ENCODE assay signal across 2 cellular contexts in the genomic region with DNA sequence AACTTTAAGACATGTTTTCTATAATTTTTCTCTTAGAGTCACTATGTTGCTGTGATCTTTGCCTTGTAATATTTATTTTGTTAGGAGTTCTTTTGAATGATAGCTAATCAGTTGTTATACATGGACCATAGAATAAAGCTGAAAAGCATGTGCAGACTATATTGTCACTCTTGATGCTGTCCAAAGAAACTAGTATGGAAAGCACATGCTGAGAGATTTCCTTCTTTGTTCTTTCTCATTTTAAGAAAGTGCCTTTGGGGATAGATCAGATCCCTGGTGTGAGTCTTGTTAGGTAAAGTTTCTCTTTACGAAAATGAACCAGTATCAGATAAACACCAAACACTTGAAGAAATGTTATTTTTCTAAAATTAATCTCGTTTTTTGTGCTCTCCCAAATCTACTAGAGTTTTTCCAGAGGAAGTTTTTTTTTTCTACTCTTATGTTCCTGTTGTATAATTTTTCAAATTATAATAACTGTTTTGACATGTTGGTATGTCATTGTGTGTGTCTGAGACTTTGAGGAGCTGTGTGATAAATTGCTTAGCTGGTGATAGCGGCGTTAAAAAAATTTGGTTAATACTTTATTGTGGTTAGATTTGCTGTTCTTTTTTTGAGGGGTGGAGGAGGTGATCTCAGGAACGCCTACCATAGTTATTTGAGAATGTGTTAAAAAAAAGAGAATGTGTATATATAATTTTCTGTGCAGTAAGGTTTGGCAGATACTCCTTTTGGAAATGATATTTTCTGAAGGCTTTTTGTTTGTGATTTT.
TF ChIP-seq lines count a peak whose summit lies in the region.

No MANE protein-coding gene starts in this region.

TF ChIP-seq in A549, 52 proteins besides CTCF, POLR2A, EP300 and RAD21:
- no peak for TF ChIP-seq KDM5A (IDR thresholded peaks at IDR 0.05)
- no peak for TF ChIP-seq EHF (CRISPR knock-in tag; IDR thresholded peaks at IDR 0.05)
- no peak for TF ChIP-seq MYC (IDR thresholded peaks at IDR 0.05; ENCODE audit: borderline replicate concordance, low read length)
- TF ChIP-seq TP53 (CRISPR knock-in tag; IDR thresholded peaks at IDR 0.05): no peak
- no peak for TF ChIP-seq NR3C1 (IDR thresholded peaks at IDR 0.05)
- TF ChIP-seq ZSCAN20 (CRISPR knock-in tag; IDR thresholded peaks at IDR 0.05): no peak
- TF ChIP-seq ESRRA (IDR thresholded peaks at IDR 0.05; ENCODE audit: borderline replicate concordance, low read length): no peak
- TF ChIP-seq GATA3 (IDR thresholded peaks at IDR 0.05; ENCODE audit: borderline replicate concordance): no peak
- TF ChIP-seq ZFP36 (IDR thresholded peaks at IDR 0.05; ENCODE audit: borderline replicate concordance, partially characterized antibody): no peak
- TF ChIP-seq ZC3H11A (IDR thresholded peaks at IDR 0.05): no peak
- no peak for TF ChIP-seq RARB (CRISPR knock-in tag; IDR thresholded peaks at IDR 0.05)
- no peak for TF ChIP-seq ZNF302 (CRISPR knock-in tag; IDR thresholded peaks at IDR 0.05)
- TF ChIP-seq, protein P1, sequence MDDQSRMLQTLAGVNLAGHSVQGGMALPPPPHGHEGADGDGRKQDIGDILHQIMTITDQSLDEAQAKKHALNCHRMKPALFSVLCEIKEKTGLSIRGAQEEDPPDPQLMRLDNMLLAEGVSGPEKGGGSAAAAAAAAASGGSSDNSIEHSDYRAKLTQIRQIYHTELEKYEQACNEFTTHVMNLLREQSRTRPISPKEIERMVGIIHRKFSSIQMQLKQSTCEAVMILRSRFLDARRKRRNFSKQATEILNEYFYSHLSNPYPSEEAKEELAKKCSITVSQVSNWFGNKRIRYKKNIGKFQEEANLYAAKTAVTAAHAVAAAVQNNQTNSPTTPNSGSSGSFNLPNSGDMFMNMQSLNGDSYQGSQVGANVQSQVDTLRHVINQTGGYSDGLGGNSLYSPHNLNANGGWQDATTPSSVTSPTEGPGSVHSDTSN (IDR thresholded peaks at IDR 0.05): no peak
- no peak for TF ChIP-seq NFE2L2 (conservative IDR thresholded peaks at IDR 0.05; ENCODE audit: low read length)
- TF ChIP-seq, protein P2, sequence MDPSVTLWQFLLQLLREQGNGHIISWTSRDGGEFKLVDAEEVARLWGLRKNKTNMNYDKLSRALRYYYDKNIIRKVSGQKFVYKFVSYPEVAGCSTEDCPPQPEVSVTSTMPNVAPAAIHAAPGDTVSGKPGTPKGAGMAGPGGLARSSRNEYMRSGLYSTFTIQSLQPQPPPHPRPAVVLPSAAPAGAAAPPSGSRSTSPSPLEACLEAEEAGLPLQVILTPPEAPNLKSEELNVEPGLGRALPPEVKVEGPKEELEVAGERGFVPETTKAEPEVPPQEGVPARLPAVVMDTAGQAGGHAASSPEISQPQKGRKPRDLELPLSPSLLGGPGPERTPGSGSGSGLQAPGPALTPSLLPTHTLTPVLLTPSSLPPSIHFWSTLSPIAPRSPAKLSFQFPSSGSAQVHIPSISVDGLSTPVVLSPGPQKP (IDR thresholded peaks at IDR 0.05; ENCODE audit: low read depth, low read length): no peak
- TF ChIP-seq JUNB (IDR thresholded peaks at IDR 0.05): no peak

TF ChIP-seq in GM12878, 131 proteins besides CTCF, POLR2A, EP300 and RAD21:
- no peak for TF ChIP-seq HDGF (IDR thresholded peaks at IDR 0.05)
- peak; percentile 14; the same call in 1 of the 2 replicates for TF ChIP-seq RUNX3 (IDR thresholded peaks at IDR 0.05; ENCODE audit: low read length)
